In genomic region chr2:66435963-66436362, GRCh38 we compare ENCODE assay signal across 1 cellular context.
TF ChIP-seq lines count a peak whose summit lies in the region.

No MANE protein-coding gene starts in this region.

TF ChIP-seq in GM23338, 12 proteins besides CTCF, POLR2A, EP300 and RAD21 (continued from another document):
- TF ChIP-seq ZNF462 (CRISPR knock-in tag; IDR thresholded peaks at IDR 0.05) (no peak), POLR2AphosphoS5 (IDR thresholded peaks at IDR 0.05; ENCODE audit: low read depth) (no peak), ZNF331 (CRISPR knock-in tag; IDR thresholded peaks at IDR 0.05; ENCODE audit: low read depth) (no peak), NANOG (IDR thresholded peaks at IDR 0.05; ENCODE audit: borderline replicate concordance) (no peak)
